ENCODE assay signal across 30 cellular contexts in genomic region chr10:93223336-93223735, GRCh38.
"Had no signal": no experiment of that assay in that cellular context is flagged by ENCODE, and none has a peak within 500 bp of the region (broad histone marks: within the 10 kb centered on the region; RNA-seq: fewer than 3 reads in every experiment).

No MANE protein-coding gene starts in this region.

- H3K9me3 ChIP-seq: neutrophil, ovary, right lobe of liver, sigmoid colon, stomach, thoracic aorta, thyroid gland, tibial nerve, upper lobe of right lung, uterus had no signal

- H3K27ac Mint-ChIP-seq: natural killer cell treated with Interleukin-12 subunit alpha and Interleukin-12 subunit beta and Interleukin-15 and Interleukin-18, amount 100 ng/mL, for 72 hours; nephron progenitor cell; progenitor cell of endocrine pancreas; stimulated activated effector memory CD8-positive, alpha-beta T cell treated with anti-CD3 and anti-CD28 coated beads, Interleukin-12 subunit alpha, Interleukin-12 subunit beta, amount 100 ng/mL, for 72 hours; stimulated activated naive B cell treated with anti-CD40 and anti-IgM and Interleukin-4, amounts not matched to agents 10 μg/mL and 1 μg/mL and 100 μg/mL, for 72 hours; stimulated activated naive CD8-positive, alpha-beta T cell treated with anti-CD3 and anti-CD28 coated beads, Interleukin-15, Interleukin-2, amounts not matched to agents 100 ng/mL and 50 ng/mL, for 24 hours; type B pancreatic cell had no signal

- ATAC-seq: naive thymus-derived CD8-positive, alpha-beta T cell; natural killer cell treated with Interleukin-12 subunit alpha and Interleukin-12 subunit beta and Interleukin-15 and Interleukin-18, amount 100 ng/mL, for 72 hours; psoas muscle; right cardiac atrium; right lobe of liver; stimulated activated naive B cell treated with anti-CD40 and anti-IgM and Interleukin-4, amounts not matched to agents 10 μg/mL and 1 μg/mL and 100 μg/mL, for 72 hours had no signal

- H3K36me3 ChIP-seq: neutrophil, ovary, right lobe of liver, sigmoid colon, stomach, thoracic aorta, thyroid gland, tibial nerve, upper lobe of right lung, uterus had no signal

- H3K4me3 Mint-ChIP-seq: naive thymus-derived CD8-positive, alpha-beta T cell; natural killer cell treated with Interleukin-12 subunit alpha and Interleukin-12 subunit beta and Interleukin-15 and Interleukin-18, amount 100 ng/mL, for 72 hours; nephron progenitor cell; neural crest cell; stimulated activated effector memory CD8-positive, alpha-beta T cell treated with anti-CD3 and anti-CD28 coated beads, Interleukin-12 subunit alpha, Interleukin-12 subunit beta, amount 100 ng/mL, for 72 hours; stimulated activated naive B cell treated with anti-CD40 and anti-IgM and Interleukin-4, amounts not matched to agents 10 μg/mL and 1 μg/mL and 100 μg/mL, for 72 hours; stimulated activated naive CD8-positive, alpha-beta T cell treated with anti-CD3 and anti-CD28 coated beads, Interleukin-15, Interleukin-2, amounts not matched to agents 100 ng/mL and 50 ng/mL, for 24 hours; type B pancreatic cell had no signal

- H3K36me3 Mint-ChIP-seq: naive thymus-derived CD8-positive, alpha-beta T cell; natural killer cell treated with Interleukin-12 subunit alpha and Interleukin-12 subunit beta and Interleukin-15 and Interleukin-18, amount 100 ng/mL, for 72 hours; stimulated activated effector memory CD8-positive, alpha-beta T cell treated with anti-CD3 and anti-CD28 coated beads, Interleukin-12 subunit alpha, Interleukin-12 subunit beta, amount 100 ng/mL, for 72 hours; stimulated activated naive B cell treated with anti-CD40 and anti-IgM and Interleukin-4, amounts not matched to agents 10 μg/mL and 1 μg/mL and 100 μg/mL, for 72 hours; type B pancreatic cell had no signal

- H3K4me1 ChIP-seq: parathyroid adenoma, psoas muscle, sigmoid colon, stomach, thyroid gland, tibial nerve, upper lobe of right lung, uterus had no signal

- H3K27ac ChIP-seq: neutrophil, ovary, parathyroid adenoma, psoas muscle, sigmoid colon, stomach, thoracic aorta, thyroid gland, tibial nerve, upper lobe of right lung, uterus had no signal

- H3K4me1 Mint-ChIP-seq: naive thymus-derived CD8-positive, alpha-beta T cell; neural crest cell; stimulated activated effector memory CD8-positive, alpha-beta T cell treated with anti-CD3 and anti-CD28 coated beads, Interleukin-12 subunit alpha, Interleukin-12 subunit beta, amount 100 ng/mL, for 72 hours; stimulated activated naive B cell treated with anti-CD40 and anti-IgM and Interleukin-4, amounts not matched to agents 10 μg/mL and 1 μg/mL and 100 μg/mL, for 72 hours had no signal

- H3K9me3 Mint-ChIP-seq: natural killer cell treated with Interleukin-12 subunit alpha and Interleukin-12 subunit beta and Interleukin-15 and Interleukin-18, amount 100 ng/mL, for 72 hours; stimulated activated effector memory CD8-positive, alpha-beta T cell treated with anti-CD3 and anti-CD28 coated beads, Interleukin-12 subunit alpha, Interleukin-12 subunit beta, amount 100 ng/mL, for 72 hours; stimulated activated naive B cell treated with anti-CD40 and anti-IgM and Interleukin-4, amounts not matched to agents 10 μg/mL and 1 μg/mL and 100 μg/mL, for 72 hours; stimulated activated naive CD8-positive, alpha-beta T cell treated with anti-CD3 and anti-CD28 coated beads, Interleukin-15, Interleukin-2, amounts not matched to agents 100 ng/mL and 50 ng/mL, for 24 hours had no signal

- FAIRE-seq: small intestine had no signal

- H3K79me2 ChIP-seq: parathyroid adenoma had no signal

- H2AFZ ChIP-seq: parathyroid adenoma had no signal

- H3K27me3 ChIP-seq: neutrophil, ovary, right lobe of liver, sigmoid colon, thyroid gland, tibial nerve, upper lobe of right lung, uterus had no signal

- H3K4me3 ChIP-seq: ovary, psoas muscle, right lobe of liver, sigmoid colon, stomach, thoracic aorta, thyroid gland, tibial nerve, upper lobe of right lung, uterus had no signal

- DNase-seq: naive thymus-derived CD8-positive, alpha-beta T cell; nephron progenitor cell; nucleus accumbens; ovary; posterior cingulate gyrus; psoas muscle; right cardiac atrium; right lobe of liver; sigmoid colon; small intestine; stimulated activated CD4-positive, alpha-beta T cell treated with anti-CD3 and anti-CD28 coated beads, Interleukin-15, amount 100 ng/mL, for 24 hours; stimulated activated CD4-positive, alpha-beta T cell treated with anti-CD3 and anti-CD28 coated beads, Interleukin-2, amount 100 ng/mL, for 24 hours; stimulated activated CD4-positive, alpha-beta T cell treated with anti-CD3 and anti-CD28 coated beads, Interleukin-2, amount 100 ng/mL, for 48 hours; stimulated activated CD4-positive, alpha-beta T cell treated with anti-CD3 and anti-CD28 coated beads, Interleukin-4, amount 100 ng/mL, for 24 hours; stimulated activated naive B cell treated with anti-CD40 and anti-IgM and Interleukin-4, amounts not matched to agents 10 μg/mL and 1 μg/mL and 100 μg/mL, for 72 hours; stimulated activated naive CD4-positive, alpha-beta T cell treated with Interleukin-2 at 50 U/mL for 16 hours; stomach; thyroid gland; upper lobe of right lung; uterus had no signal

- H3K9ac ChIP-seq: parathyroid adenoma had no signal

- H3K27me3 Mint-ChIP-seq: progenitor cell of endocrine pancreas; stimulated activated naive CD8-positive, alpha-beta T cell treated with anti-CD3 and anti-CD28 coated beads, Interleukin-15, Interleukin-2, amounts not matched to agents 100 ng/mL and 50 ng/mL, for 24 hours had no signal
